In the genomic region with DNA sequence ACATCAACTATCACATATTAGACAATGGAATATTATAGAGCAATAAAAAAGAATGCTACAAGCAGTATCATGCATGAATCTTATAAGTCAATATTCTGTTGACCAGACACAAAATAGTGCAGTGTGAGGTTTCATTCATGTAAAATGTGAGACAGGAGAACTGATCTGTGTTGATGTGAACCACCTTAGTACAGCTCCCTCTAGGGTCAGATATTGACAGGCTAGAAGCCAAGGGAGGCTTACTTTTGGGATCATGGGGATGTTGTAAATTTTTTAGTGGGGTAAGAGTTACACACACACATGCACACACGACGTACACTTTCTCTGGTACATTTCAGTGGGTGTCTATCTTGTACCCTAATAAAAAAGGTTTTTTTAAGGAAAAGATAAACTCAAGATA, we compare ENCODE assay signal across 25 cellular contexts.
"Had no signal": no experiment of that assay in that cellular context is flagged by ENCODE, and none has a peak within 500 bp of the region (broad histone marks: within the 10 kb centered on the region; RNA-seq: fewer than 3 reads in every experiment).

No MANE protein-coding gene starts in this region.

- H3K27ac ChIP-seq: breast epithelium, spleen, transverse colon, vagina had no signal

- H3K36me3 ChIP-seq: breast epithelium, spleen, transverse colon, vagina had no signal

- DNase-seq: activated CD4-positive, alpha-beta T cell treated with anti-CD3 and anti-CD28 coated beads for 1 hour; activated CD4-positive, alpha-beta T cell treated with anti-CD3 and anti-CD28 coated beads, Interleukin-2, amount 50 U/mL, for 1 hour; activated CD8-positive, alpha-beta T cell treated with anti-CD3 and anti-CD28 coated beads for 36 hours; activated T-cell treated with anti-CD3 and anti-CD28 coated beads, Interleukin-2, amount 50 U/mL, for 4 hours; central memory CD4-positive, alpha-beta T cell; dermis blood vessel endothelial cell; effector memory CD4-positive, alpha-beta T cell; erythroblast; foreskin fibroblast; hippocampal formation; left cardiac atrium; left ventricle myocardium superior; posterior cingulate gyrus; right cardiac atrium; spleen; stimulated activated CD4-positive, alpha-beta T cell treated with anti-CD3 and anti-CD28 coated beads, Interleukin-2, amount 100 ng/mL, for 48 hours; stimulated activated naive CD4-positive, alpha-beta T cell treated with Interleukin-2 at 50 U/mL for 16 hours; T-helper 17 cell; T1000; transverse colon had no signal

- H3K9me3 ChIP-seq: breast epithelium, transverse colon, vagina had no signal

- H3K4me1 ChIP-seq: breast epithelium, spleen, transverse colon, vagina had no signal

- ATAC-seq: activated CD8-positive, alpha-beta T cell treated with anti-CD3 and anti-CD28 coated beads for 36 hours; activated T-cell treated with anti-CD3 and anti-CD28 coated beads, Interleukin-2, amount 50 U/mL, for 4 hours; activated T-helper 17 cell treated with anti-CD3 and anti-CD28 coated beads, Interleukin-2, amount 50 U/mL, for 72 hours; left cardiac atrium; left ventricle myocardium superior; right cardiac atrium; T-helper 17 cell; WTC11 had no signal

- H3K27me3 ChIP-seq: breast epithelium, spleen, transverse colon, vagina had no signal

- FAIRE-seq: keratinocyte had no signal

- H3K4me3 ChIP-seq: breast epithelium, spleen, transverse colon, vagina had no signal
